ENCODE assay signal across 15 cellular contexts in the genomic region with DNA sequence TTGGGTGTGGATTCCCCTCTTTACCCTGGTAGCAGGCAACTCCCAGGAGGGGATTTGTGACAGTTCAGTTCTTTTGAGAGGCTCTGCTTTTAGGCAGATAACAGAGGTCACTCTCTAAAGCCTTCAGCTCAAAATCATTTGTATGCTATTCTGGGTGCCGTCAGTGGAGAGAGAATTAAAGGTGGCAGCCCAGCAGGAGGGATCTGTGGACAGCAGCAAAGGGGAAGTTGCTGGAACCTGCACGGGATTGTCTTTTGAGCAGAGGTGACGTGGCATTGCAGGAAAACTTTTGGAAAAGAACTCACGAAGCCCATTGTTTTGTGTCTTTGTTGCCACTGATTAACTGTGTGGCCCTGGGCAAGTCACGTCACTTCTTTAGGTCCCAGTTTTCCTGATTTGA.
"Had no signal": no experiment of that assay in that cellular context is flagged by ENCODE, and none has a peak within 500 bp of the region (broad histone marks: within the 10 kb centered on the region; RNA-seq: fewer than 3 reads in every experiment).

No MANE protein-coding gene starts in this region.

- H3K9me3 Mint-ChIP-seq: activated naive CD4-positive, alpha-beta T cell treated with anti-CD3 and anti-CD28 coated beads for 36 hours; nephron had no signal

- ATAC-seq: foreskin keratinocyte had no signal

- H3K36me3 ChIP-seq: brain microvascular endothelial cell, right atrium auricular region, thyroid gland, vagina had no signal

- H3K9ac ChIP-seq: parathyroid adenoma, SK-N-SH had no signal

- H3K4me1 Mint-ChIP-seq: nephron had no signal

- H3K27me3 ChIP-seq: brain microvascular endothelial cell, foreskin keratinocyte, right atrium auricular region, thyroid gland, vagina had no signal

- DNase-seq: activated CD4-positive, alpha-beta T cell treated with anti-CD3 and anti-CD28 coated beads, Interleukin-2, amount 50 U/mL, for 4 hours; activated CD4-positive, CD25-positive, alpha-beta regulatory T cell; activated naive CD4-positive, alpha-beta T cell treated with anti-CD3 and anti-CD28 coated beads for 36 hours; amygdala; brain microvascular endothelial cell; foreskin keratinocyte; mammary epithelial cell; mucosa of descending colon; SK-N-SH; thyroid gland had no signal

- H3K4me3 ChIP-seq: mucosa of descending colon, right atrium auricular region, skin epidermis, thyroid gland, vagina had no signal

- H3K9me3 ChIP-seq: mucosa of descending colon, right atrium auricular region, SK-N-SH, thyroid gland, vagina had no signal

- H3K27ac Mint-ChIP-seq: activated naive CD4-positive, alpha-beta T cell treated with anti-CD3 and anti-CD28 coated beads for 36 hours; nephron had no signal

- H3K4me1 ChIP-seq: foreskin keratinocyte, parathyroid adenoma, right atrium auricular region, thyroid gland, vagina had no signal

- H3K27ac ChIP-seq: brain microvascular endothelial cell, foreskin keratinocyte, parathyroid adenoma, right atrium auricular region, skin epidermis, thyroid gland, vagina had no signal

- H3K4me3 Mint-ChIP-seq: activated naive CD4-positive, alpha-beta T cell treated with anti-CD3 and anti-CD28 coated beads for 36 hours; nephron had no signal
